In the genomic region with DNA sequence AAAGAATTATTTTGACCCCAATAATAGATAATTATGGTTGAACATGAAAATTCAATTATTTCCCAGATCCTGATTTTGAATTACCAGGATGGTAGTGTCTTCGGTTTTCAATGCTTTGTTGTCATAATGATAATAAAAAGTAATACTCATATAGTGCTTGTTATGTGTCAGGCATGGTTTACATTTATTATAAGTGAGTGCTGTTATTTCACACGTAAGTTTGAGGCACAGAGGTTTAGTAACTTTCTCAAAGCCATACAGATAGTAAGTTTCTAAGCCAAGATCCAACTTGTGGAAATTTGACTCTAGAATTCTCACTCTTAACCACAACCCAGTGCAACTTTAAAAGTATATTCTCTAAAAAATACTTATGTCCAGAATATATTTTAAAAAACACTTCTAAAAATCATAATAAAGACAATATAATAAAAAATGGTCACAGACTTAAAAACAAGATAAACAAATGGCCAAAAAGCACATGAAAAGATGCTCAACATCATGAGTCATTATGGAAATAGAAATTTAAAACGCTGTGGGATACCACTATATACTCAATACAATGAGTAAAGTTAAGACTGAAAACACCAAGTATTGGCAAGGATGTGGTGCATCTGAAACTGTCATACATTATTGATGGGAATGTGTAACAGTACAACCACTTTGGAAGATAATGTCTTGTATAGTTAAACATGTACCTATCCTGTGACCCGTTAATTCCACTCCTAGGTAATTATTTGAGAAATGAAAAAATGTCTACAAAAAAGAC, we compare ENCODE assay signal across 12 cellular contexts.
DNase-seq lines count a peak whose midpoint lies in the region; ATAC-seq and FAIRE-seq lines count a peak whose summit lies in the region.
"Had no signal": no experiment of that assay in that cellular context is flagged by ENCODE, and none has a peak within 500 bp of the region (broad histone marks: within the 10 kb centered on the region; RNA-seq: fewer than 3 reads in every experiment).

No MANE protein-coding gene starts in this region.

- no peak overlapping the region for H2AFZ ChIP-seq in ACC112 (ENCODE audit: low read length, unreplicated experiment)

- peaks cover 95% of the 10 kb centered on the region for H3K79me2 ChIP-seq in ACC112 (ENCODE audit: control insufficient read depth, insufficient read depth, low read length, unreplicated experiment)

- peak overlapping the region; percentile 90 for H3K27ac ChIP-seq in ACC112 (ENCODE audit: low read depth, low read length)
- H3K27ac ChIP-seq: KMS-11 had no signal

- peak; percentile 36 for FAIRE-seq in colon (lab: Jason Lieb, UNC)

- H3K36me3 ChIP-seq in ACC112 (ENCODE audit: insufficient read depth, low read length), result peaks cover 18% of the 10 kb centered on the region

- peak; percentile 74 for ATAC-seq in GM18907 (IDR thresholded peaks at IDR 0.05; ENCODE audit: unreplicated experiment)
- ATAC-seq in HG03060 (IDR thresholded peaks at IDR 0.05; ENCODE audit: low read depth, unreplicated experiment), result peak; percentile 69
- ATAC-seq: HCT116 had no signal

- no peaks in the 10 kb centered on the region for H3K27me3 ChIP-seq in ACC112 (ENCODE audit: insufficient read depth, low read length)

- H3K4me3 ChIP-seq in ACC112 (ENCODE audit: low read depth, low read length), result no peak overlapping the region

- DNase-seq in NCI-H2227 treated with DMSO at 0.1 percent for 48 hours (lab: John Stamatoyannopoulos, UW) (no peak), germinal center (ENCODE audit: low spot score) (no peak), NCI-H524 (lab: John Stamatoyannopoulos, UW) (no peak)
- DNase-seq in stimulated activated CD4-positive, alpha-beta T cell treated with anti-CD3 and anti-CD28 coated beads, Interleukin-2, amount 100 ng/mL, for 48 hours, result no peak
- DNase-seq: NCI-H2029; stimulated activated CD8-positive, alpha-beta memory T cell treated with anti-CD3 and anti-CD28 coated beads, Interleukin-4, amount 100 ng/mL, for 48 hours had no signal

- peaks cover 61% of the 10 kb centered on the region for H3K4me1 ChIP-seq in ACC112 (ENCODE audit: control insufficient read depth, insufficient read depth, low read length, unreplicated experiment)
